ENCODE assay signal across 24 cellular contexts in the genomic region with DNA sequence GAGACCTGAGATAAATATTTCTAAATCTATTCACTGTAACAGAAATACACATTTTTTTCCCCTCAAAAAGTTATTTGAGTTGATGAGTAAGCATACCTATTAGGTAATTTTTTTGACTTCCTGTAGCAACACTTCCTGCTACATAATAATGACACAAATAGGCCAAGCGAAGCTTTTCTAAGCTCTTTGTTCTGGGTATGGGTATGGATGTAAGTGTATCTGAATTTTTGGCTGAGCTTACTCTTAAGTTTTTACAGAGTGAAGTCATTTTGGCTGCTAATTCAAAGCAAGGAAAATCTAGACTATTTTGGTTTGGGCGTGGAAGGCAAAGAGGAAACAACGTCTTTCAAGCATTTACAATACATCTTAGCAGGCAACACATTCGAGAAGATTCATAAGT.
DNase-seq lines count a peak whose midpoint lies in the region; ATAC-seq, FAIRE-seq and TF ChIP-seq lines count a peak whose summit lies in the region.
"Had no signal": no experiment of that assay in that cellular context is flagged by ENCODE, and none has a peak within 500 bp of the region (broad histone marks: within the 10 kb centered on the region; RNA-seq: fewer than 3 reads in every experiment).

No MANE protein-coding gene starts in this region.

- TF ChIP-seq CTCF in right atrium auricular region (IDR thresholded peaks at IDR 0.05), result no peak
- TF ChIP-seq CTCF in astrocyte (IDR thresholded peaks at IDR 0.05; ENCODE audit: insufficient read depth, low read depth, low read length), result no peak
- no peak for TF ChIP-seq CTCF in fibroblast of the aortic adventitia (IDR thresholded peaks at IDR 0.05; ENCODE audit: insufficient read depth, low read length)
- no peak for TF ChIP-seq CTCF in upper lobe of right lung (IDR thresholded peaks at IDR 0.05)
- no peak for TF ChIP-seq CTCF in thyroid gland (IDR thresholded peaks at IDR 0.05)

- no peaks in the 10 kb centered on the region for H3K36me3 Mint-ChIP-seq in astrocyte (ENCODE audit: low read depth, unreplicated experiment)
- H3K36me3 Mint-ChIP-seq: activated naive CD4-positive, alpha-beta T cell treated with anti-CD3 and anti-CD28 coated beads, Interleukin-2, amount 10 ng/mL, durations not matched to agents 7 days and 5 days had no signal

- 62 to 71% methylated on average over 4 of the region's 4 CpGs for WGBS in thyroid gland, 2 donors

- H4K20me1 ChIP-seq in astrocyte (ENCODE audit: insufficient read depth, low read length), result no peaks in the 10 kb centered on the region

- H3K4me1 ChIP-seq in right atrium auricular region (no peaks in the 10 kb centered on the region), astrocyte (ENCODE audit: insufficient read depth, low read length) (peaks cover 3% of the 10 kb centered on the region), upper lobe of right lung (no peaks in the 10 kb centered on the region), thyroid gland (no peaks in the 10 kb centered on the region)
- H3K4me1 ChIP-seq: ascending aorta, gastrocnemius medialis, suprapubic skin had no signal

- H3K36me3 ChIP-seq in right atrium auricular region (no peaks in the 10 kb centered on the region), astrocyte (ENCODE audit: insufficient read depth, low read length) (no peaks in the 10 kb centered on the region), upper lobe of right lung (no peaks in the 10 kb centered on the region), thyroid gland (no peaks in the 10 kb centered on the region)
- H3K36me3 ChIP-seq: ascending aorta, gastrocnemius medialis, ovary, sigmoid colon, suprapubic skin had no signal

- no peak for TF ChIP-seq POLR2A in thyroid gland (IDR thresholded peaks at IDR 0.05)

- H3K9ac ChIP-seq in astrocyte (ENCODE audit: low read length), result no peak overlapping the region

- H3K27me3 ChIP-seq in right atrium auricular region, result no peaks in the 10 kb centered on the region
- H3K27me3 ChIP-seq in astrocyte (ENCODE audit: insufficient read depth, low read length), result no peaks in the 10 kb centered on the region
- H3K27me3 ChIP-seq in upper lobe of right lung, result no peaks in the 10 kb centered on the region
- no peaks in the 10 kb centered on the region for H3K27me3 ChIP-seq in thyroid gland
- H3K27me3 ChIP-seq: ascending aorta, gastrocnemius medialis, ovary, sigmoid colon, suprapubic skin had no signal

- ATAC-seq in left ventricle myocardium superior (peak; percentile 51), upper lobe of right lung (no peak), GM18511 (IDR thresholded peaks at IDR 0.05; ENCODE audit: unreplicated experiment) (no peak)
- ATAC-seq: activated CD8-positive, alpha-beta T cell treated with anti-CD3 and anti-CD28 coated beads, Interleukin-2, amount 10 ng/mL, durations not matched to agents 7 days and 5 days; gastrocnemius medialis; naive thymus-derived CD8-positive, alpha-beta T cell had no signal

- H2AFZ ChIP-seq in astrocyte (ENCODE audit: low read depth, low read length), result peak overlapping the region; percentile 32

- H3K27ac Mint-ChIP-seq in astrocyte (ENCODE audit: unreplicated experiment), result no peak overlapping the region
- H3K27ac Mint-ChIP-seq: activated CD8-positive, alpha-beta T cell treated with anti-CD3 and anti-CD28 coated beads, Interleukin-2, amount 10 ng/mL, durations not matched to agents 7 days and 5 days; activated naive CD4-positive, alpha-beta T cell treated with anti-CD3 and anti-CD28 coated beads, Interleukin-2, amount 10 ng/mL, durations not matched to agents 7 days and 5 days; activated T-cell treated with anti-CD3 and anti-CD28 coated beads, Interleukin-2, amount 50 U/mL, for 24 hours; naive thymus-derived CD8-positive, alpha-beta T cell had no signal

- H3K27me3 Mint-ChIP-seq in astrocyte (ENCODE audit: low read depth, unreplicated experiment), result no peaks in the 10 kb centered on the region
- H3K27me3 Mint-ChIP-seq: activated naive CD4-positive, alpha-beta T cell treated with anti-CD3 and anti-CD28 coated beads, Interleukin-2, amount 10 ng/mL, durations not matched to agents 7 days and 5 days; activated T-cell treated with anti-CD3 and anti-CD28 coated beads, Interleukin-2, amount 50 U/mL, for 24 hours; naive thymus-derived CD8-positive, alpha-beta T cell had no signal

- H3K79me2 ChIP-seq in astrocyte (ENCODE audit: insufficient read depth, low read length), result no peaks in the 10 kb centered on the region

- H3K4me1 Mint-ChIP-seq in astrocyte (ENCODE audit: low read depth, unreplicated experiment), result peaks cover 1% of the 10 kb centered on the region
- H3K4me1 Mint-ChIP-seq: activated naive CD4-positive, alpha-beta T cell treated with anti-CD3 and anti-CD28 coated beads, Interleukin-2, amount 10 ng/mL, durations not matched to agents 7 days and 5 days; naive thymus-derived CD8-positive, alpha-beta T cell had no signal

- no peak overlapping the region for H3K4me3 Mint-ChIP-seq in astrocyte (ENCODE audit: unreplicated experiment)
- H3K4me3 Mint-ChIP-seq: activated CD8-positive, alpha-beta T cell treated with anti-CD3 and anti-CD28 coated beads, Interleukin-2, amount 10 ng/mL, durations not matched to agents 7 days and 5 days; activated naive CD4-positive, alpha-beta T cell treated with anti-CD3 and anti-CD28 coated beads, Interleukin-2, amount 10 ng/mL, durations not matched to agents 7 days and 5 days; activated T-cell treated with anti-CD3 and anti-CD28 coated beads, Interleukin-2, amount 50 U/mL, for 24 hours; naive thymus-derived CD8-positive, alpha-beta T cell had no signal

- no peak for FAIRE-seq in astrocyte (lab: Jason Lieb, UNC)
- FAIRE-seq: colon, endometrium had no signal

- H3K9me3 ChIP-seq in right atrium auricular region (no peaks in the 10 kb centered on the region), astrocyte (ENCODE audit: insufficient read depth, low read depth, low read length) (no peaks in the 10 kb centered on the region), upper lobe of right lung (no peaks in the 10 kb centered on the region), thyroid gland (no peaks in the 10 kb centered on the region)
- H3K9me3 ChIP-seq: ascending aorta, gastrocnemius medialis, ovary, sigmoid colon, suprapubic skin had no signal

- no peak for DNase-seq in left ventricle myocardium superior
- no peak for DNase-seq in right atrium auricular region (ENCODE audit: low spot score)
- DNase-seq in astrocyte (ENCODE audit: low read depth), result peak; percentile 16
- peak; percentile 2 for DNase-seq in fibroblast of the aortic adventitia (ENCODE audit: low read depth)
- DNase-seq in upper lobe of right lung, result no peak
- DNase-seq in epidermal melanocyte (ENCODE audit: insufficient read length, low spot score), result no peak
- DNase-seq in thyroid gland, result no peak
- DNase-seq: activated CD4-positive, CD25-positive, alpha-beta regulatory T cell; activated CD8-positive, alpha-beta T cell treated with anti-CD3 and anti-CD28 coated beads, Interleukin-2, amount 10 ng/mL, durations not matched to agents 7 days and 5 days; activated naive CD4-positive, alpha-beta T cell treated with anti-CD3 and anti-CD28 coated beads, Interleukin-2, amount 10 ng/mL, durations not matched to agents 7 days and 5 days; activated T-cell treated with anti-CD3 and anti-CD28 coated beads, Interleukin-2, amount 50 U/mL, for 24 hours; gastrocnemius medialis; naive thymus-derived CD8-positive, alpha-beta T cell; NCI-H1436 treated with DMSO at 0.1 percent for 48 hours; NCI-H526 treated with DMSO at 0.1 percent for 48 hours; ovary; sigmoid colon had no signal

- no peak overlapping the region for H3K4me2 ChIP-seq in astrocyte (ENCODE audit: low read length)

- no peaks in the 10 kb centered on the region for H3K9me3 Mint-ChIP-seq in astrocyte (ENCODE audit: unreplicated experiment)

- H3K27ac ChIP-seq in right atrium auricular region (no peak overlapping the region), astrocyte (ENCODE audit: low read depth, low read length) (no peak overlapping the region), upper lobe of right lung (no peak overlapping the region), thyroid gland (no peak overlapping the region)
- H3K27ac ChIP-seq: ascending aorta, C4-2B, gastrocnemius medialis, ovary, sigmoid colon, SK-N-MC, suprapubic skin had no signal

- H3K4me3 ChIP-seq in right atrium auricular region, result no peak overlapping the region
- no peak overlapping the region for H3K4me3 ChIP-seq in astrocyte (ENCODE audit: insufficient read depth, low read depth, low read length)
- no peak overlapping the region for H3K4me3 ChIP-seq in fibroblast of the aortic adventitia (ENCODE audit: low read depth, low read length)
- H3K4me3 ChIP-seq in upper lobe of right lung, result no peak overlapping the region
- H3K4me3 ChIP-seq in thyroid gland (replicated peaks in 1 of 3), result no peak overlapping the region
- H3K4me3 ChIP-seq: ascending aorta, gastrocnemius medialis, ovary, sigmoid colon, SK-N-MC, suprapubic skin had no signal

- intact Hi-C loops in left ventricle myocardium superior (cut with micrococcal nuclease), result no loop called here
- intact Hi-C loops in upper lobe of right lung (cut with DNase I), result no loop called here
- intact Hi-C loops in thyroid gland (cut with DNase I), result no loop called here

Comparison
In these comparisons a context has a peak if more than half of its experiments do, and no peak if none do; other contexts are left out.
1. DNase-seq: peak in astrocyte (single experiment) and fibroblast of the aortic adventitia (single experiment); none in left ventricle myocardium superior (single experiment), right atrium auricular region (single experiment), upper lobe of right lung (single experiment), epidermal melanocyte (single experiment) and thyroid gland (0 of 2).